ENCODE assay signal across 1 cellular context in genomic region chr7:25861704-25862253, GRCh38.
TF ChIP-seq lines count a peak whose summit lies in the region.

No MANE protein-coding gene starts in this region.

TF ChIP-seq in HEK293, 187 proteins besides CTCF, POLR2A, EP300 and RAD21 (continued from another document and continues in another):
- TF ChIP-seq ZNF513 (tag by site-specific recombination; IDR thresholded peaks at IDR 0.05), result 0 out of 2 replicates have a peak, but pooled peaks have one; percentile 12
- no peak for TF ChIP-seq ZNF239 (tag by site-specific recombination; IDR thresholded peaks at IDR 0.05)
- no peak for TF ChIP-seq ZNF580 (tag by site-specific recombination; IDR thresholded peaks at IDR 0.05)
- TF ChIP-seq GLIS2 (tag by site-specific recombination; IDR thresholded peaks at IDR 0.05), result no peak
- TF ChIP-seq ZNF18 (tag by site-specific recombination; IDR thresholded peaks at IDR 0.05), result no peak
- TF ChIP-seq ZFP69B (tag by site-specific recombination; IDR thresholded peaks at IDR 0.05), result no peak
- no peak for TF ChIP-seq ZBTB49 (tag by site-specific recombination; IDR thresholded peaks at IDR 0.05; ENCODE audit: low read depth)
- no peak for TF ChIP-seq ZNF398 (tag by site-specific recombination; IDR thresholded peaks at IDR 0.05)
- no peak for TF ChIP-seq SCRT2 (tag by site-specific recombination; IDR thresholded peaks at IDR 0.05)
- TF ChIP-seq YY1 (tag by site-specific recombination; IDR thresholded peaks at IDR 0.05), result 0 out of 2 replicates have a peak, but pooled peaks have one; percentile 19
- TF ChIP-seq ZNF692 (tag by site-specific recombination; IDR thresholded peaks at IDR 0.05), result no peak
- TF ChIP-seq ZEB2 (tag by site-specific recombination; IDR thresholded peaks at IDR 0.05), result peak; percentile 47; the same call in 1 of the 2 replicates
- TF ChIP-seq ZNF658 (tag by site-specific recombination; IDR thresholded peaks at IDR 0.05), result no peak
- TF ChIP-seq ZNF114 (tag by site-specific recombination; IDR thresholded peaks at IDR 0.05), result no peak
- TF ChIP-seq ZSCAN23 (tag by site-specific recombination; IDR thresholded peaks at IDR 0.05), result no peak
- TF ChIP-seq ZNF350 (tag by site-specific recombination; IDR thresholded peaks at IDR 0.05), result no peak
- no peak for TF ChIP-seq ZNF664 (tag by site-specific recombination; IDR thresholded peaks at IDR 0.05)
- no peak for TF ChIP-seq RBAK (tag by site-specific recombination; IDR thresholded peaks at IDR 0.05)
- TF ChIP-seq ZFP3 (tag by site-specific recombination; IDR thresholded peaks at IDR 0.05; ENCODE audit: low read depth), result no peak
- no peak for TF ChIP-seq ELK4 (IDR thresholded peaks at IDR 0.05; ENCODE audit: borderline replicate concordance, low read depth, low read length)
- TF ChIP-seq ZNF704 (tag by site-specific recombination; IDR thresholded peaks at IDR 0.05), result no peak
- peak; percentile 38 for TF ChIP-seq FEZF1 (tag by site-specific recombination; IDR thresholded peaks at IDR 0.05)
- 0 out of 2 replicates have a peak, but pooled peaks have one; percentile 14 for TF ChIP-seq ZNF449 (tag by site-specific recombination; IDR thresholded peaks at IDR 0.05)
- TF ChIP-seq ZNF776 (tag by site-specific recombination; IDR thresholded peaks at IDR 0.05; ENCODE audit: borderline replicate concordance), result no peak
- no peak for TF ChIP-seq ZBTB44 (tag by site-specific recombination; IDR thresholded peaks at IDR 0.05)
- TF ChIP-seq ZNF561 (tag by site-specific recombination; IDR thresholded peaks at IDR 0.05; ENCODE audit: borderline replicate concordance), result peak; percentile 30; the same call in 1 of the 2 replicates
- no peak for TF ChIP-seq PATZ1 (tag by site-specific recombination; IDR thresholded peaks at IDR 0.05)
- no peak for TF ChIP-seq SALL2 (tag by site-specific recombination; IDR thresholded peaks at IDR 0.05; ENCODE audit: borderline replicate concordance)
- no peak for TF ChIP-seq KLF7 (tag by site-specific recombination; IDR thresholded peaks at IDR 0.05; ENCODE audit: borderline replicate concordance)
- peak; percentile 61 for TF ChIP-seq IKZF3 (tag by site-specific recombination; IDR thresholded peaks at IDR 0.05)
- TF ChIP-seq ZBTB48 (tag by site-specific recombination; IDR thresholded peaks at IDR 0.05), result no peak
- no peak for TF ChIP-seq SP2 (tag by site-specific recombination; IDR thresholded peaks at IDR 0.05)
- TF ChIP-seq BCL11A (tag by site-specific recombination; IDR thresholded peaks at IDR 0.05; ENCODE audit: low read depth), result peak; percentile 27; the same call in 1 of the 2 replicates
- no peak for TF ChIP-seq EGR2 (tag by site-specific recombination; IDR thresholded peaks at IDR 0.05; ENCODE audit: low read depth)
- TF ChIP-seq ZBTB20 (tag by site-specific recombination; IDR thresholded peaks at IDR 0.05), result no peak
- TF ChIP-seq ZNF843 (tag by site-specific recombination; IDR thresholded peaks at IDR 0.05), result peak; percentile 62; the same call in 1 of the 2 replicates
- no peak for TF ChIP-seq ZSCAN16 (tag by site-specific recombination; IDR thresholded peaks at IDR 0.05)
- TF ChIP-seq ZNF473 (tag by site-specific recombination; IDR thresholded peaks at IDR 0.05), result no peak
- TF ChIP-seq ZBTB17 (tag by site-specific recombination; IDR thresholded peaks at IDR 0.05), result no peak
- TF ChIP-seq KLF10 (tag by site-specific recombination; IDR thresholded peaks at IDR 0.05), result no peak
- peak; percentile 68 for TF ChIP-seq ZNF596 (tag by site-specific recombination; IDR thresholded peaks at IDR 0.05)
- TF ChIP-seq ZNF76 (tag by site-specific recombination; IDR thresholded peaks at IDR 0.05; ENCODE audit: borderline replicate concordance, low read depth), result no peak
- no peak for TF ChIP-seq ZNF544 (tag by site-specific recombination; IDR thresholded peaks at IDR 0.05)
- no peak for TF ChIP-seq ZNF423 (tag by site-specific recombination; IDR thresholded peaks at IDR 0.05)
- no peak for TF ChIP-seq PRDM1 (tag by site-specific recombination; IDR thresholded peaks at IDR 0.05)
- TF ChIP-seq TRIM28 (IDR thresholded peaks at IDR 0.05; ENCODE audit: borderline replicate concordance, low read length), result no peak
- no peak for TF ChIP-seq ZNF830 (tag by site-specific recombination; IDR thresholded peaks at IDR 0.05; ENCODE audit: low read depth)
- TF ChIP-seq ZNF24 (tag by site-specific recombination; IDR thresholded peaks at IDR 0.05), result no peak
